1 cellular context compared by ENCODE assay signal in the genomic region with DNA sequence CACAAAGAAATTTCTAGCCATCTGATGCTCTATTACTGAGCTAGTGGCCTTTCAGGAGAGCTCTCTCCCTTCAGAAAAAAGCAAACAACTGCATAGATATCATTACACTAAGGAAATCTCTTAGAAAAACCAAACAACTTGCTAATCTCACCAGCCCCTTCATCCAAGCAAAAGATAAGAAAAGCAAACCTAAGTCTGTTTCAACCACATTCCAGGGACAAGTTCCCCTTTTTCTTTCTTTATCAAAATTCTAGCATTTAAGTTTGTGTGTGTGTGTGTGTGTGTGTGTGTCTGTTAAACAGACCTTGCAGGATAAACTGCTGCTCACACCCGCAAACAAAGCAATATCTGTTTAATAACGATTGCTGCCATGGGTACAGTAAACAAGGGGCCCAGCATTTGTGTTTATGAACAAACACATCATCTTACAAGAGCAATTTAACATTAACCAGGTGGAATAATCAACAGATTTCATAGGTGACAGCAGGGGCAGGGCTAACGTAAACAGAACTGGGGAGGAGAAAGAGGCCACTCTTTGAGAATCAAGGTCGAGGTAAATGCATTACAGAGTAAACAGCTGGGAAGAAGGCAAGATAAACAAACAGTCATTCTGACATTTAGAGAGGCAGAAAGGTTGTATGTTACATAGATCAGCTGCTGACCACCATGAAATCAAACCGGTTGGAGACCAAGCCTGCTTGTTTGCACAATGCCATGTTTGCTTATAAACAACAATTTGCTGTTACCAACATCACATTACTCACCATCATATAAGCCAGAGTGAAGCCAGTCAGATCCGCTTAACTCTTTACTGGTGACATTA.
TF ChIP-seq lines count a peak whose summit lies in the region.

No MANE protein-coding gene starts in this region.

TF ChIP-seq in K562, 482 proteins besides CTCF, POLR2A, EP300 and RAD21 (continued from another document):
- no peak for TF ChIP-seq CBFB (CRISPR knock-in tag; IDR thresholded peaks at IDR 0.05)
- peak; percentile 81 for TF ChIP-seq SMARCC2 (IDR thresholded peaks at IDR 0.05; ENCODE audit: low read depth)
- no peak for TF ChIP-seq HDGF (IDR thresholded peaks at IDR 0.05)
- no peak for TF ChIP-seq NR4A1 (CRISPR knock-in tag; IDR thresholded peaks at IDR 0.05)
- no peak for TF ChIP-seq NR4A1 (tag; IDR thresholded peaks at IDR 0.05)
- TF ChIP-seq NCOA2 (IDR thresholded peaks at IDR 0.05; ENCODE audit: partially characterized antibody in 2 of 2) = peak in 1 of 2 experiments; percentile 31
- TF ChIP-seq EP400 (IDR thresholded peaks at IDR 0.05) = peak; percentile 39; the same call in 1 of the 2 replicates
- no peak for TF ChIP-seq SIN3B (IDR thresholded peaks at IDR 0.05; ENCODE audit: low read depth)
- TF ChIP-seq PURB (CRISPR knock-in tag; IDR thresholded peaks at IDR 0.05; ENCODE audit: low read depth) = no peak
- TF ChIP-seq HOXB6 (CRISPR knock-in tag; IDR thresholded peaks at IDR 0.05; ENCODE audit: borderline replicate concordance) = no peak
- peak; percentile 96 for TF ChIP-seq SMARCE1 (IDR thresholded peaks at IDR 0.05)
- TF ChIP-seq, protein P1, sequence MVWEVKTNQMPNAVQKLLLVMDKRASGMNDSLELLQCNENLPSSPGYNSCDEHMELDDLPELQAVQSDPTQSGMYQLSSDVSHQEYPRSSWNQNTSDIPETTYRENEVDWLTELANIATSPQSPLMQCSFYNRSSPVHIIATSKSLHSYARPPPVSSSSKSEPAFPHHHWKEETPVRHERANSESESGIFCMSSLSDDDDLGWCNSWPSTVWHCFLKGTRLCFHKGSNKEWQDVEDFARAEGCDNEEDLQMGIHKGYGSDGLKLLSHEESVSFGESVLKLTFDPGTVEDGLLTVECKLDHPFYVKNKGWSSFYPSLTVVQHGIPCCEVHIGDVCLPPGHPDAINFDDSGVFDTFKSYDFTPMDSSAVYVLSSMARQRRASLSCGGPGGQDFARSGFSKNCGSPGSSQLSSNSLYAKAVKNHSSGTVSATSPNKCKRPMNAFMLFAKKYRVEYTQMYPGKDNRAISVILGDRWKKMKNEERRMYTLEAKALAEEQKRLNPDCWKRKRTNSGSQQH (CRISPR knock-in tag; IDR thresholded peaks at IDR 0.05) = 0 out of 2 replicates have a peak, but pooled peaks have one; percentile 40
- no peak for TF ChIP-seq SMAD2 (IDR thresholded peaks at IDR 0.05; ENCODE audit: low read depth, low read length)
- no peak for TF ChIP-seq ZKSCAN8 (CRISPR knock-in tag; IDR thresholded peaks at IDR 0.05)
- no peak for TF ChIP-seq ARID2 (IDR thresholded peaks at IDR 0.05)
- no peak for TF ChIP-seq POLR2AphosphoS2 (IDR thresholded peaks at IDR 0.05; ENCODE audit: low read length)
- TF ChIP-seq, protein P2, sequence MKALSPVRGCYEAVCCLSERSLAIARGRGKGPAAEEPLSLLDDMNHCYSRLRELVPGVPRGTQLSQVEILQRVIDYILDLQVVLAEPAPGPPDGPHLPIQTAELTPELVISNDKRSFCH (CRISPR knock-in tag; IDR thresholded peaks at IDR 0.05) = no peak
- TF ChIP-seq, protein P2 (tag; IDR thresholded peaks at IDR 0.05) = 0 out of 2 replicates have a peak, but pooled peaks have one; percentile 37
- TF ChIP-seq, protein P3, sequence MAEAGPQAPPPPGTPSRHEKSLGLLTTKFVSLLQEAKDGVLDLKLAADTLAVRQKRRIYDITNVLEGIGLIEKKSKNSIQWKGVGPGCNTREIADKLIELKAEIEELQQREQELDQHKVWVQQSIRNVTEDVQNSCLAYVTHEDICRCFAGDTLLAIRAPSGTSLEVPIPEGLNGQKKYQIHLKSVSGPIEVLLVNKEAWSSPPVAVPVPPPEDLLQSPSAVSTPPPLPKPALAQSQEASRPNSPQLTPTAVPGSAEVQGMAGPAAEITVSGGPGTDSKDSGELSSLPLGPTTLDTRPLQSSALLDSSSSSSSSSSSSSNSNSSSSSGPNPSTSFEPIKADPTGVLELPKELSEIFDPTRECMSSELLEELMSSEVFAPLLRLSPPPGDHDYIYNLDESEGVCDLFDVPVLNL (CRISPR knock-in tag; IDR thresholded peaks at IDR 0.05; ENCODE audit: low read depth) = no peak
- no peak for TF ChIP-seq MBD2 (IDR thresholded peaks at IDR 0.05; ENCODE audit: borderline replicate concordance, low read depth)
- TF ChIP-seq RAD51 (IDR thresholded peaks at IDR 0.05; ENCODE audit: borderline replicate concordance, low read depth) = no peak
- TF ChIP-seq, protein P4, sequence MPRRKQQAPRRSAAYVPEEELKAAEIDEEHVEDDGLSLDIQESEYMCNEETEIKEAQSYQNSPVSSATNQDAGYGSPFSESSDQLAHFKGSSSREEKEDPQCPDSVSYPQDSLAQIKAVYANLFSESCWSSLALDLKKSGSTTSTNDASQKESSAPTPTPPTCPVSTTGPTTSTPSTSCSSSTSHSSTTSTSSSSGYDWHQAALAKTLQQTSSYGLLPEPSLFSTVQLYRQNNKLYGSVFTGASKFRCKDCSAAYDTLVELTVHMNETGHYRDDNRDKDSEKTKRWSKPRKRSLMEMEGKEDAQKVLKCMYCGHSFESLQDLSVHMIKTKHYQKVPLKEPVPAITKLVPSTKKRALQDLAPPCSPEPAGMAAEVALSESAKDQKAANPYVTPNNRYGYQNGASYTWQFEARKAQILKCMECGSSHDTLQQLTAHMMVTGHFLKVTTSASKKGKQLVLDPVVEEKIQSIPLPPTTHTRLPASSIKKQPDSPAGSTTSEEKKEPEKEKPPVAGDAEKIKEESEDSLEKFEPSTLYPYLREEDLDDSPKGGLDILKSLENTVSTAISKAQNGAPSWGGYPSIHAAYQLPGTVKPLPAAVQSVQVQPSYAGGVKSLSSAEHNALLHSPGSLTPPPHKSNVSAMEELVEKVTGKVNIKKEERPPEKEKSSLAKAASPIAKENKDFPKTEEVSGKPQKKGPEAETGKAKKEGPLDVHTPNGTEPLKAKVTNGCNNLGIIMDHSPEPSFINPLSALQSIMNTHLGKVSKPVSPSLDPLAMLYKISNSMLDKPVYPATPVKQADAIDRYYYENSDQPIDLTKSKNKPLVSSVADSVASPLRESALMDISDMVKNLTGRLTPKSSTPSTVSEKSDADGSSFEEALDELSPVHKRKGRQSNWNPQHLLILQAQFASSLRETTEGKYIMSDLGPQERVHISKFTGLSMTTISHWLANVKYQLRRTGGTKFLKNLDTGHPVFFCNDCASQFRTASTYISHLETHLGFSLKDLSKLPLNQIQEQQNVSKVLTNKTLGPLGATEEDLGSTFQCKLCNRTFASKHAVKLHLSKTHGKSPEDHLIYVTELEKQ (CRISPR knock-in tag; IDR thresholded peaks at IDR 0.05) = no peak
- TF ChIP-seq NBN (IDR thresholded peaks at IDR 0.05; ENCODE audit: low read depth) = peak; percentile 52; the same call in 1 of the 2 replicates
- TF ChIP-seq POLR2AphosphoS5 (IDR thresholded peaks at IDR 0.05; ENCODE audit: control insufficient read depth, insufficient read depth, low read depth, low read length) = peak; percentile 54
- TF ChIP-seq, protein P5, sequence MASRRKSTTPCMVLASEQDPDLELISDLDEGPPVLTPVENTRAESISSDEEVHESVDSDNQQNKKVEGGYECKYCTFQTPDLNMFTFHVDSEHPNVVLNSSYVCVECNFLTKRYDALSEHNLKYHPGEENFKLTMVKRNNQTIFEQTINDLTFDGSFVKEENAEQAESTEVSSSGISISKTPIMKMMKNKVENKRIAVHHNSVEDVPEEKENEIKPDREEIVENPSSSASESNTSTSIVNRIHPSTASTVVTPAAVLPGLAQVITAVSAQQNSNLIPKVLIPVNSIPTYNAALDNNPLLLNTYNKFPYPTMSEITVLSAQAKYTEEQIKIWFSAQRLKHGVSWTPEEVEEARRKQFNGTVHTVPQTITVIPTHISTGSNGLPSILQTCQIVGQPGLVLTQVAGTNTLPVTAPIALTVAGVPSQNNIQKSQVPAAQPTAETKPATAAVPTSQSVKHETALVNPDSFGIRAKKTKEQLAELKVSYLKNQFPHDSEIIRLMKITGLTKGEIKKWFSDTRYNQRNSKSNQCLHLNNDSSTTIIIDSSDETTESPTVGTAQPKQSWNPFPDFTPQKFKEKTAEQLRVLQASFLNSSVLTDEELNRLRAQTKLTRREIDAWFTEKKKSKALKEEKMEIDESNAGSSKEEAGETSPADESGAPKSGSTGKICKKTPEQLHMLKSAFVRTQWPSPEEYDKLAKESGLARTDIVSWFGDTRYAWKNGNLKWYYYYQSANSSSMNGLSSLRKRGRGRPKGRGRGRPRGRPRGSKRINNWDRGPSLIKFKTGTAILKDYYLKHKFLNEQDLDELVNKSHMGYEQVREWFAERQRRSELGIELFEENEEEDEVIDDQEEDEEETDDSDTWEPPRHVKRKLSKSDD (conservative IDR thresholded peaks at IDR 0.05; ENCODE audit: low read length) = no peak
- peak; percentile 41 to 65; a peak in 2 of 4 replicates for TF ChIP-seq FOXK2 (conservative IDR thresholded peaks at IDR 0.05 in 1 of 2, IDR thresholded peaks at IDR 0.05 in 1 of 2; ENCODE audit: low read depth in 2 of 2)
- TF ChIP-seq ARID1B (IDR thresholded peaks at IDR 0.05) = peak; percentile 94
- no peak for TF ChIP-seq POU5F1 (IDR thresholded peaks at IDR 0.05; ENCODE audit: borderline replicate concordance, low read depth, low read length, partially characterized antibody)
- no peak for TF ChIP-seq ZNF140 (CRISPR knock-in tag; IDR thresholded peaks at IDR 0.05)
- TF ChIP-seq KLF6 (CRISPR knock-in tag; IDR thresholded peaks at IDR 0.05; ENCODE audit: borderline replicate concordance) = no peak
- TF ChIP-seq HDAC1 (IDR thresholded peaks at IDR 0.05) = peak; percentile 78 to 96; a peak in 3 of 4 replicates
- no peak for TF ChIP-seq PHB (CRISPR knock-in tag; IDR thresholded peaks at IDR 0.05)
- TF ChIP-seq POLR2G (IDR thresholded peaks at IDR 0.05; ENCODE audit: low read depth, low read length) = no peak
- TF ChIP-seq MYBL2 (IDR thresholded peaks at IDR 0.05; ENCODE audit: low read depth) = no peak
- no peak for TF ChIP-seq MYBL2 (CRISPR knock-in tag; IDR thresholded peaks at IDR 0.05; ENCODE audit: borderline replicate concordance)
- TF ChIP-seq PHF20 (IDR thresholded peaks at IDR 0.05; ENCODE audit: partially characterized antibody) = no peak
